In the genomic region with DNA sequence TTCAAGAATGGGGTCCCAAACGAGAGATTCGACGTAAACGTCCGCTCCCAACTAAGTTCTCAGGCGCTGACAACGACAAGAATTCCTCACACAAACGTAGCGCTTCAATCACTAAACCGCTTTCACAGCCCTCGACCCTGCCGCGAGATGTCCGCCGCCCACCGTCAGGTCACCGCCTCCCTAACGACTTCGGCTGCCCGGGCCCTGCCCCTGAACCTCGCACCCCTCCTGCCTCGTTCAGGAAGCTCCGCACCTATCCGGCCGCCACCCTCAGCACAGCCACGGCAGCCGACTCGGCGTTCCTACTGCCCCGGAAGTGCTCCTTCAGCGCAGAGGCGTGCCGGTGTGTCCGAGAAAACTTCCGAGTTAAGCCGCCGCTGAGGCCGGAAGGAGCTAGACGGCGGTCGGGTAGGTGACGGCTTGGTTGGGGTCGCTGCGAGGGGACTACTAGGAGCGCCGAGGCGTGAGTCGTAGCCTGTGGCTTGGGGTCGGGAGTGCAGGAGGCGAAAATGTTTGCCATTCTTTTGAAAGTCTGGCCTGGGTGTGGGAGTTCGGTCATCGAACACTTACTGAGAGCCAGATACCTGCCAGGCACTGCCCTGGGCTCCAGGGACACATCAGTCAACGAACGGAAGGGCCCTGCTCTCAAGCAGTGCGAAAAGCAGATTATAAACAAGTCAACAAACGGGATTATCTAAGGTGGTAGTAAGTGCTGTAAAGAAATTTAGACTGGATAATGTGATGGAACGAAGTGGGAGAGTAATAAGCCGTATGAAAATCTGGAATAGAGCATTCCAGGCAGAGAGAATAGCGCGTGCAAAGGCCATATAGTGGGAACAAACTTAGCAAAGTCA, we compare ENCODE assay signal across 1 cellular context.
TF ChIP-seq lines count a peak whose summit lies in the region.

Gene FAM114A2, minus strand, starts transcription at position 307 of the 854 bp plus-strand sequence. CDS start 3,957 bp downstream, outside the sequence.
Gene MFAP3, plus strand, starts transcription at position 364 of the 854 bp plus-strand sequence. CDS start 10,756 bp downstream, outside the sequence.

TF ChIP-seq in HepG2, 621 proteins besides CTCF, POLR2A, EP300 and RAD21 (continued from another document and continues in another):
- TF ChIP-seq ZNF512B (CRISPR knock-in tag; IDR thresholded peaks at IDR 0.05; ENCODE audit: borderline replicate concordance) = 0 out of 2 replicates have a peak, but pooled peaks have one; percentile 40
- TF ChIP-seq ZNF329 (CRISPR knock-in tag; IDR thresholded peaks at IDR 0.05; ENCODE audit: low read depth) = peak; percentile 66; the same call in 1 of the 2 replicates
- no peak for TF ChIP-seq RFX5 (IDR thresholded peaks at IDR 0.05; ENCODE audit: low read depth, low read length)
- TF ChIP-seq ZNF274 (CRISPR knock-in tag; IDR thresholded peaks at IDR 0.05) = peak; percentile 93; the same call in 1 of the 2 replicates
- no peak for TF ChIP-seq ZNF337 (CRISPR knock-in tag; IDR thresholded peaks at IDR 0.05; ENCODE audit: borderline replicate concordance, low read depth)
- TF ChIP-seq SMC3 (IDR thresholded peaks at IDR 0.05; ENCODE audit: low read length) = no peak
- TF ChIP-seq NPAS2 (CRISPR knock-in tag; IDR thresholded peaks at IDR 0.05; ENCODE audit: borderline replicate concordance) = no peak
- no peak for TF ChIP-seq ZBTB37 (CRISPR knock-in tag; IDR thresholded peaks at IDR 0.05)
- TF ChIP-seq DR1 (CRISPR knock-in tag; IDR thresholded peaks at IDR 0.05) = peak; percentile 68; the same call in 1 of the 2 replicates
- peak; percentile 78; the same call in 1 of the 2 replicates for TF ChIP-seq ZBTB44 (CRISPR knock-in tag; IDR thresholded peaks at IDR 0.05)
- TF ChIP-seq CEBPG (CRISPR knock-in tag; IDR thresholded peaks at IDR 0.05) = no peak; the same call in 1 of the 2 replicates
- peak; percentile 72; the same call in 1 of the 2 replicates for TF ChIP-seq ZNF230 (CRISPR knock-in tag; IDR thresholded peaks at IDR 0.05)
- TF ChIP-seq CREM (IDR thresholded peaks at IDR 0.05) = peak; percentile 75
- no peak for TF ChIP-seq CREM (CRISPR knock-in tag; IDR thresholded peaks at IDR 0.05)
- no peak for TF ChIP-seq HOXA7 (CRISPR knock-in tag; IDR thresholded peaks at IDR 0.05)
- no peak for TF ChIP-seq HHEX (CRISPR knock-in tag; IDR thresholded peaks at IDR 0.05)
- TF ChIP-seq ZNF432 (CRISPR knock-in tag; IDR thresholded peaks at IDR 0.05; ENCODE audit: borderline replicate concordance) = no peak
- TF ChIP-seq, protein P1, sequence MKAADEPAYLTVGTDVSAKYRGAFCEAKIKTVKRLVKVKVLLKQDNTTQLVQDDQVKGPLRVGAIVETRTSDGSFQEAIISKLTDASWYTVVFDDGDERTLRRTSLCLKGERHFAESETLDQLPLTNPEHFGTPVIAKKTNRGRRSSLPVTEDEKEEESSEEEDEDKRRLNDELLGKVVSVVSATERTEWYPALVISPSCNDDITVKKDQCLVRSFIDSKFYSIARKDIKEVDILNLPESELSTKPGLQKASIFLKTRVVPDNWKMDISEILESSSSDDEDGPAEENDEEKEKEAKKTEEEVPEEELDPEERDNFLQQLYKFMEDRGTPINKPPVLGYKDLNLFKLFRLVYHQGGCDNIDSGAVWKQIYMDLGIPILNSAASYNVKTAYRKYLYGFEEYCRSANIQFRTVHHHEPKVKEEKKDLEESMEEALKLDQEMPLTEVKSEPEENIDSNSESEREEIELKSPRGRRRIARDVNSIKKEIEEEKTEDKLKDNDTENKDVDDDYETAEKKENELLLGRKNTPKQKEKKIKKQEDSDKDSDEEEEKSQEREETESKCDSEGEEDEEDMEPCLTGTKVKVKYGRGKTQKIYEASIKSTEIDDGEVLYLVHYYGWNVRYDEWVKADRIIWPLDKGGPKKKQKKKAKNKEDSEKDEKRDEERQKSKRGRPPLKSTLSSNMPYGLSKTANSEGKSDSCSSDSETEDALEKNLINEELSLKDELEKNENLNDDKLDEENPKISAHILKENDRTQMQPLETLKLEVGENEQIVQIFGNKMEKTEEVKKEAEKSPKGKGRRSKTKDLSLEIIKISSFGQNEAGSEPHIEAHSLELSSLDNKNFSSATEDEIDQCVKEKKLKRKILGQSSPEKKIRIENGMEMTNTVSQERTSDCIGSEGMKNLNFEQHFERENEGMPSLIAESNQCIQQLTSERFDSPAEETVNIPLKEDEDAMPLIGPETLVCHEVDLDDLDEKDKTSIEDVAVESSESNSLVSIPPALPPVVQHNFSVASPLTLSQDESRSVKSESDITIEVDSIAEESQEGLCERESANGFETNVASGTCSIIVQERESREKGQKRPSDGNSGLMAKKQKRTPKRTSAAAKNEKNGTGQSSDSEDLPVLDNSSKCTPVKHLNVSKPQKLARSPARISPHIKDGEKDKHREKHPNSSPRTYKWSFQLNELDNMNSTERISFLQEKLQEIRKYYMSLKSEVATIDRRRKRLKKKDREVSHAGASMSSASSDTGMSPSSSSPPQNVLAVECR (CRISPR knock-in tag; IDR thresholded peaks at IDR 0.05; ENCODE audit: borderline replicate concordance) = peak; percentile 97
- peak; percentile 77 for TF ChIP-seq SP2 (CRISPR knock-in tag; IDR thresholded peaks at IDR 0.05)
- TF ChIP-seq CAMTA2 (CRISPR knock-in tag; IDR thresholded peaks at IDR 0.05; ENCODE audit: borderline replicate concordance) = peak; percentile 9; the same call in 1 of the 2 replicates
- TF ChIP-seq ZNF234 (CRISPR knock-in tag; conservative IDR thresholded peaks at IDR 0.05) = peak; percentile 48; the same call in 1 of the 2 replicates
- TF ChIP-seq NCOA5 (CRISPR knock-in tag; IDR thresholded peaks at IDR 0.05) = no peak
- TF ChIP-seq ARNT (IDR thresholded peaks at IDR 0.05) = no peak
- TF ChIP-seq SNRNP70 (IDR thresholded peaks at IDR 0.05; ENCODE audit: low read depth, low read length) = no peak
- TF ChIP-seq, protein P2, sequence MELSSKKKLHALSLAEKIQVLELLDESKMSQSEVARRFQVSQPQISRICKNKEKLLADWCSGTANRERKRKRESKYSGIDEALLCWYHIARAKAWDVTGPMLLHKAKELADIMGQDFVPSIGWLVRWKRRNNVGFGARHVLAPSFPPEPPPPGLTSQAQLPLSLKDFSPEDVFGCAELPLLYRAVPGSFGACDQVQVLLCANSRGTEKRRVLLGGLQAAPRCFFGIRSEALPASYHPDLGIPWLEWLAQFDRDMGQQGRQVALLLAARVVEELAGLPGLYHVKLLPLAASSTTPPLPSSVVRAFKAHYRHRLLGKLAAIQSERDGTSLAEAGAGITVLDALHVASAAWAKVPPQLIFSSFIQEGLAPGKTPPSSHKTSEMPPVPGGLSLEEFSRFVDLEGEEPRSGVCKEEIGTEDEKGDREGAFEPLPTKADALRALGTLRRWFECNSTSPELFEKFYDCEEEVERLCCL (CRISPR knock-in tag; IDR thresholded peaks at IDR 0.05; ENCODE audit: borderline replicate concordance) = no peak; the same call in 1 of the 2 replicates
- TF ChIP-seq ZNF776 (CRISPR knock-in tag; IDR thresholded peaks at IDR 0.05) = 0 out of 2 replicates have a peak, but pooled peaks have one; percentile 67
- TF ChIP-seq PTBP1 (IDR thresholded peaks at IDR 0.05; ENCODE audit: low read depth, low read length, poor library complexity, severe bottlenecking) = peak; percentile 68
- 0 out of 2 replicates have a peak, but pooled peaks have one; percentile 37 for TF ChIP-seq BCL6 (CRISPR knock-in tag; IDR thresholded peaks at IDR 0.05)
- TF ChIP-seq, protein P3, sequence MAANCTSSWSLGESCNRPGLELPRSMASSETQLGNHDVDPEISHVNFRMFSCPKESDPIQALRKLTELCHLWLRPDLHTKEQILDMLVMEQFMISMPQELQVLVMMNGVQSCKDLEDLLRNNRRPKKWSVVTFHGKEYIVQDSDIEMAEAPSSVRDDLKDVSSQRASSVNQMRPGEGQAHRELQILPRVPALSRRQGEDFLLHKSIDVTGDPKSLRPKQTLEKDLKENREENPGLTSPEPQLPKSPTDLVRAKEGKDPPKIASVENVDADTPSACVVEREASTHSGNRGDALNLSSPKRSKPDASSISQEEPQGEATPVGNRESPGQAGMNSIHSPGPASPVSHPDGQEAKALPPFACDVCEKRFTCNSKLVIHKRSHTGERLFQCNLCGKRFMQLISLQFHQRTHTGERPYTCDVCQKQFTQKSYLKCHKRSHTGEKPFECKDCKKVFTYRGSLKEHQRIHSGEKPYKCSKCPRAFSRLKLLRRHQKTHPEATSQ (CRISPR knock-in tag; IDR thresholded peaks at IDR 0.05; ENCODE audit: borderline replicate concordance) = no peak; the same call in 1 of the 2 replicates
- no peak; the same call in 1 of the 2 replicates for TF ChIP-seq MEIS2 (CRISPR knock-in tag; IDR thresholded peaks at IDR 0.05)
- TF ChIP-seq, protein P4, sequence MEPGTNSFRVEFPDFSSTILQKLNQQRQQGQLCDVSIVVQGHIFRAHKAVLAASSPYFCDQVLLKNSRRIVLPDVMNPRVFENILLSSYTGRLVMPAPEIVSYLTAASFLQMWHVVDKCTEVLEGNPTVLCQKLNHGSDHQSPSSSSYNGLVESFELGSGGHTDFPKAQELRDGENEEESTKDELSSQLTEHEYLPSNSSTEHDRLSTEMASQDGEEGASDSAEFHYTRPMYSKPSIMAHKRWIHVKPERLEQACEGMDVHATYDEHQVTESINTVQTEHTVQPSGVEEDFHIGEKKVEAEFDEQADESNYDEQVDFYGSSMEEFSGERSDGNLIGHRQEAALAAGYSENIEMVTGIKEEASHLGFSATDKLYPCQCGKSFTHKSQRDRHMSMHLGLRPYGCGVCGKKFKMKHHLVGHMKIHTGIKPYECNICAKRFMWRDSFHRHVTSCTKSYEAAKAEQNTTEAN (CRISPR knock-in tag; conservative IDR thresholded peaks at IDR 0.05) = no peak; the same call in 1 of the 2 replicates
- TF ChIP-seq FOXO4 (CRISPR knock-in tag; conservative IDR thresholded peaks at IDR 0.05) = no peak
- TF ChIP-seq ZNF207 (IDR thresholded peaks at IDR 0.05; ENCODE audit: borderline replicate concordance) = no peak
- peak; percentile 89; the same call in 1 of the 2 replicates for TF ChIP-seq ZNF275 (CRISPR knock-in tag; IDR thresholded peaks at IDR 0.05; ENCODE audit: borderline replicate concordance)
- TF ChIP-seq ZBTB2 (CRISPR knock-in tag; IDR thresholded peaks at IDR 0.05; ENCODE audit: low read depth) = peak; percentile 80
